Comparison of ENCODE assay signal across 24 cellular contexts in genomic region chr4:129561280-129561679, GRCh38.
"Had no signal": no experiment of that assay in that cellular context is flagged by ENCODE, and none has a peak within 500 bp of the region (broad histone marks: within the 10 kb centered on the region; RNA-seq: fewer than 3 reads in every experiment).

No MANE protein-coding gene starts in this region.

- ATAC-seq: esophagus mucosa, gastrocnemius medialis, heart right ventricle, left cardiac atrium, left lung, left ventricle myocardium superior, lower lobe of right lung, mucosa of descending colon had no signal

- H3K27me3 ChIP-seq: dorsolateral prefrontal cortex, esophagus squamous epithelium, gastrocnemius medialis, heart right ventricle, left lung had no signal

- H3K27ac ChIP-seq: coronary artery, dorsolateral prefrontal cortex, epithelial cell of prostate, esophagus squamous epithelium, gastrocnemius medialis, heart right ventricle, left lung, lower lobe of right lung had no signal

- H3K4me1 ChIP-seq: esophagus squamous epithelium, gastrocnemius medialis, heart right ventricle, left lung, lower lobe of right lung had no signal

- H3K9me3 ChIP-seq: esophagus squamous epithelium, gastrocnemius medialis, heart right ventricle, left lung, lower lobe of right lung, mucosa of descending colon had no signal

- DNase-seq: dorsolateral prefrontal cortex; effector CD4-positive, alpha-beta T cell; effector memory CD4-positive, alpha-beta T cell; erythroblast; esophagus squamous epithelium; foreskin fibroblast; foreskin melanocyte; gastrocnemius medialis; glutamatergic neuron; head of caudate nucleus; heart right ventricle; hippocampal formation; left cardiac atrium; left lung; left ventricle myocardium superior; lower lobe of right lung; mucosa of descending colon; naive B cell had no signal

- H3K36me3 ChIP-seq: esophagus squamous epithelium, gastrocnemius medialis, heart right ventricle, left lung, lower lobe of right lung had no signal

- FAIRE-seq: colon, islet of Langerhans, keratinocyte had no signal

- H3K4me3 ChIP-seq: coronary artery, dorsolateral prefrontal cortex, esophagus squamous epithelium, gastrocnemius medialis, heart right ventricle, left lung, lower lobe of right lung, mucosa of descending colon had no signal
